8 cellular contexts compared by ENCODE assay signal in genomic region chr17:81511550-81511799, GRCh38. TPM values are rescaled to one million over a fixed set of nuclear protein-coding genes. Genes with fewer than 3 reads are reported as not detected.
DNase-seq lines count a peak whose midpoint lies in the region; ATAC-seq and TF ChIP-seq lines count a peak whose summit lies in the region.
"Had no signal": no experiment of that assay in that cellular context is flagged by ENCODE, and none has a peak within 500 bp of the region (broad histone marks: within the 10 kb centered on the region; RNA-seq: fewer than 3 reads in every experiment).

No MANE protein-coding gene starts in this region.

- H3K27me3 ChIP-seq in HUES6 (ENCODE audit: control insufficient read depth, insufficient read depth, low read length): no peaks in the 10 kb centered on the region
- peaks cover 5% of the 10 kb centered on the region; the same call in 1 of the 2 replicates for H3K27me3 ChIP-seq in iPS-20b (ENCODE audit: insufficient read depth, low read length)
- no peaks in the 10 kb centered on the region for H3K27me3 ChIP-seq in stomach

- WGBS in stomach, 5 donors: 1 to 3% (median 1%) methylated on average over 10 of the region's 10 CpGs

- H3K9me3 ChIP-seq in HUES6 (ENCODE audit: control insufficient read depth, insufficient read depth, low read depth, low read length) (no peaks in the 10 kb centered on the region), iPS-20b (ENCODE audit: insufficient read depth, low read depth, low read length) (peaks cover 10% of the 10 kb centered on the region; the same call in 1 of the 2 replicates), stomach (no peaks in the 10 kb centered on the region)

- peaks cover 9% of the 10 kb centered on the region for H3K4me1 Mint-ChIP-seq in activated T-helper 17 cell treated with anti-CD3 and anti-CD28 coated beads, Interleukin-2, amount 50 U/mL, for 72 hours

- no peaks in the 10 kb centered on the region for H3K9me3 Mint-ChIP-seq in activated T-helper 17 cell treated with anti-CD3 and anti-CD28 coated beads, Interleukin-2, amount 50 U/mL, for 72 hours

- H3K4me1 ChIP-seq in HUES6 (ENCODE audit: control insufficient read depth, insufficient read depth, low read length): peaks cover 8% of the 10 kb centered on the region
- 0 out of 2 replicates have a peak, but pooled peaks cover 4% of the 10 kb centered on the region for H3K4me1 ChIP-seq in iPS-20b (ENCODE audit: insufficient read depth, low read length)
- peaks cover 16 to 60% (median 43%) of the 10 kb centered on the region in 4 donors for H3K4me1 ChIP-seq in stomach

- H3K4me3 Mint-ChIP-seq in activated T-helper 17 cell treated with anti-CD3 and anti-CD28 coated beads, Interleukin-2, amount 50 U/mL, for 72 hours: peak overlapping the region; percentile 98

- H3K27ac Mint-ChIP-seq in activated T-helper 17 cell treated with anti-CD3 and anti-CD28 coated beads, Interleukin-2, amount 50 U/mL, for 72 hours: peak overlapping the region; percentile 95

- intact Hi-C loops in stomach (cut with DNase I; ENCODE audit: low total_unique reads): no loop called here

- H3K27ac ChIP-seq in HUES6 (ENCODE audit: low read depth, low read length) (peak overlapping the region; percentile 94; the same call in 1 of the 2 replicates), iPS-20b (ENCODE audit: low read length) (peak overlapping the region; percentile 15), stomach (peak overlapping the region; percentile 93 to 100 (median 100))

- H3K4me3 ChIP-seq in HUES6 (ENCODE audit: low read depth, low read length) (peak overlapping the region; percentile 82), iPS-20b (ENCODE audit: low read length) (peak overlapping the region; percentile 97), stomach (peak overlapping the region; percentile 79 to 97 (median 89))

- no peak for TF ChIP-seq POLR2A in stomach (IDR thresholded peaks at IDR 0.05)

- H3K36me3 Mint-ChIP-seq in activated T-helper 17 cell treated with anti-CD3 and anti-CD28 coated beads, Interleukin-2, amount 50 U/mL, for 72 hours (ENCODE audit: low read depth): peaks cover 54% of the 10 kb centered on the region

- TF ChIP-seq CTCF in stomach (IDR thresholded peaks at IDR 0.05): no peak

- no peaks in the 10 kb centered on the region for H3K27me3 Mint-ChIP-seq in activated T-helper 17 cell treated with anti-CD3 and anti-CD28 coated beads, Interleukin-2, amount 50 U/mL, for 72 hours

- no peak for DNase-seq in stomach
- DNase-seq in activated effector memory CD4-positive, alpha-beta T cell treated with anti-CD3 and anti-CD28 coated beads, Interleukin-2, amount 50 U/mL, for 16 hours: no peak
- no peak for DNase-seq in mucosa of gallbladder (ENCODE audit: low spot score)
- DNase-seq: NCI-H1694 treated with DMSO at 0.1 percent for 48 hours had no signal

- peak overlapping the region; percentile 99 for H3K9ac ChIP-seq in HUES6 (ENCODE audit: low read length)
- peak overlapping the region; percentile 93 for H3K9ac ChIP-seq in iPS-20b (ENCODE audit: low read depth, low read length)

- no peak for ATAC-seq in activated T-helper 17 cell treated with anti-CD3 and anti-CD28 coated beads, Interleukin-2, amount 50 U/mL, for 72 hours (replicated peaks)
- no peak for ATAC-seq in GM21423 (IDR thresholded peaks at IDR 0.05; ENCODE audit: unreplicated experiment)

- peaks cover 37% of the 10 kb centered on the region for H3K36me3 ChIP-seq in HUES6 (ENCODE audit: control insufficient read depth, insufficient read depth, low read length)
- peaks cover 36% of the 10 kb centered on the region for H3K36me3 ChIP-seq in iPS-20b (ENCODE audit: insufficient read depth, low read depth, low read length)
- peaks cover 29 to 40% (median 36%) of the 10 kb centered on the region in 4 donors for H3K36me3 ChIP-seq in stomach

- no peak for TF ChIP-seq EP300 in stomach (IDR thresholded peaks at IDR 0.05)

RNA-seq across cellular contexts. Expression of gene ACTG1, which starts 1.1 kb away (rescaled TPM):
- total RNA-seq in activated T-helper 17 cell treated with anti-CD3 and anti-CD28 coated beads, Interleukin-2, amount 50 U/mL, for 72 hours: 1,000 to 10,000 TPM; 4,457 to 7,394 TPM
- 1,000 to 10,000 TPM in 4 of 5 donors, 100 to 1,000 TPM in 1; 978 to 2,952 (median 1,777) TPM for total RNA-seq in stomach
- 1,000 to 10,000 TPM; 1,866 to 2,457 (median 2,070) TPM for polyA plus RNA-seq in stomach
- 2,344 TPM for total RNA-seq in mucosa of gallbladder

RNA-seq across cellular contexts. Expression of gene FSCN2, which starts 16.7 kb away (rescaled TPM):
- total RNA-seq in activated T-helper 17 cell treated with anti-CD3 and anti-CD28 coated beads, Interleukin-2, amount 50 U/mL, for 72 hours: under 1 TPM; 0.43 to 0.93 TPM
- total RNA-seq in stomach (10 to 100 TPM in 1 of 5 donors, 1 to 10 TPM in 3, not detected in 1; 2.8 to 21.7 (median 6.2) TPM), mucosa of gallbladder (1.4 TPM)
- polyA plus RNA-seq in stomach: 1 to 10 TPM in 2 of 3 donors, under 1 TPM in 1; 0.90 to 2.7 (median 2.1) TPM

RNA-seq across cellular contexts. Expression of gene FAAP100, which starts 40.7 kb away (rescaled TPM):
- 10 to 100 TPM; 26.9 to 38.6 TPM for total RNA-seq in activated T-helper 17 cell treated with anti-CD3 and anti-CD28 coated beads, Interleukin-2, amount 50 U/mL, for 72 hours
- total RNA-seq in stomach (100 to 1,000 TPM in 1 of 5 donors, 10 to 100 TPM in 4; 11.9 to 130 (median 51.8) TPM), mucosa of gallbladder (37.0 TPM)
- polyA plus RNA-seq in stomach: 10 to 100 TPM; 12.2 to 17.1 (median 17.0) TPM

Comparison
In these comparisons a context has a peak if more than half of its experiments do, and no peak if none do; other contexts are left out.
1. H3K27ac ChIP-seq: peak in every context shown above with its lines; median percentile 100 in stomach; 94 in HUES6; 15 in iPS-20b.